In genomic region chr15:57654136-57654845, GRCh38 we compare ENCODE assay signal across 12 cellular contexts. TPM values are rescaled to one million over a fixed set of nuclear protein-coding genes. Genes with fewer than 3 reads are reported as not detected.
DNase-seq lines count a peak whose midpoint lies in the region; ATAC-seq and TF ChIP-seq lines count a peak whose summit lies in the region.
"Had no signal": no experiment of that assay in that cellular context is flagged by ENCODE, and none has a peak within 500 bp of the region (broad histone marks: within the 10 kb centered on the region; RNA-seq: fewer than 3 reads in every experiment).

No MANE protein-coding gene starts in this region.

- no peaks in the 10 kb centered on the region for H3K9me3 Mint-ChIP-seq in endodermal cell
- H3K9me3 Mint-ChIP-seq: CD8-positive, alpha-beta memory T cell; stimulated activated naive CD8-positive, alpha-beta T cell treated with anti-CD3 and anti-CD28 coated beads, Interleukin-15, Interleukin-2, amounts not matched to agents 100 ng/mL and 50 ng/mL, for 24 hours had no signal

- no peaks in the 10 kb centered on the region for H3K4me1 Mint-ChIP-seq in endodermal cell

- no peak for TF ChIP-seq CTCF in gastroesophageal sphincter (IDR thresholded peaks at IDR 0.05)
- no peak for TF ChIP-seq CTCF in endodermal cell (conservative IDR thresholded peaks at IDR 0.05)
- no peak for TF ChIP-seq CTCF in transverse colon (IDR thresholded peaks at IDR 0.05)

- no peak overlapping the region for H3K27ac ChIP-seq in gastroesophageal sphincter
- H3K27ac ChIP-seq in endodermal cell (ENCODE audit: low read depth, low read length), result no peak overlapping the region
- no peak overlapping the region for H3K27ac ChIP-seq in transverse colon

- H3K9me3 ChIP-seq in adipocyte (ENCODE audit: control insufficient read depth, low read length), result no peaks in the 10 kb centered on the region
- H3K9me3 ChIP-seq in gastroesophageal sphincter, result no peaks in the 10 kb centered on the region
- H3K9me3 ChIP-seq in endodermal cell (ENCODE audit: control insufficient read depth, low read length), result no peaks in the 10 kb centered on the region
- no peaks in the 10 kb centered on the region for H3K9me3 ChIP-seq in transverse colon

- ATAC-seq in gastroesophageal sphincter, result peak; percentile 60
- ATAC-seq in sciatic nerve, result peak; percentile 92

- H3K36me3 Mint-ChIP-seq in endodermal cell (ENCODE audit: low read depth), result no peaks in the 10 kb centered on the region
- H3K36me3 Mint-ChIP-seq: CD8-positive, alpha-beta memory T cell had no signal

- in situ Hi-C loops in transverse colon (cut with MboI; ENCODE audit: low pct_ligation_motif_present in 1 of 4, low pct_unique_long_range_greater_than_20kb in 1 of 4, low sequenced_read_pairs in 3 of 4), result loop anchor here in 3 of 4 donors (25.0 kb wide), 2 partner anchors 208 to 408 kb away; partner anchors contain the start of gene ALDH1A2 (in 1 of the 3)

- TF ChIP-seq POLR2A in gastroesophageal sphincter (IDR thresholded peaks at IDR 0.05) (no peak), transverse colon (IDR thresholded peaks at IDR 0.05) (no peak)

- H3K9ac ChIP-seq in adipocyte (ENCODE audit: low read length) (peak overlapping the region; percentile 18), endodermal cell (ENCODE audit: extremely low read depth, low read length, poor library complexity, severe bottlenecking) (no peak overlapping the region)

- H3K36me3 ChIP-seq in adipocyte (ENCODE audit: control insufficient read depth, insufficient read depth, low read length, severe bottlenecking) (no peaks in the 10 kb centered on the region), gastroesophageal sphincter (peaks cover 0 to 17% of the 10 kb centered on the region in 2 donors), endodermal cell (ENCODE audit: control insufficient read depth, insufficient read depth, low read length) (no peaks in the 10 kb centered on the region), transverse colon (no peaks in the 10 kb centered on the region)

- H3K27ac Mint-ChIP-seq in endodermal cell, result no peak overlapping the region
- H3K27ac Mint-ChIP-seq: CD8-positive, alpha-beta memory T cell; stimulated activated naive CD8-positive, alpha-beta T cell treated with anti-CD3 and anti-CD28 coated beads, Interleukin-15, Interleukin-2, amounts not matched to agents 100 ng/mL and 50 ng/mL, for 24 hours had no signal

- peak; percentile 43 for DNase-seq in EL
- DNase-seq in adipocyte (ENCODE audit: low read depth), result peak; percentile 88
- no peak for DNase-seq in sciatic nerve (ENCODE audit: low spot score)
- DNase-seq in endodermal cell, result no peak
- no peak for DNase-seq in transverse colon
- no peak for DNase-seq in GM19240 (ENCODE audit: insufficient read length, low spot score)
- DNase-seq in RKO (ENCODE audit: low spot score), result no peak
- DNase-seq: CD8-positive, alpha-beta memory T cell; NCI-H1436 treated with DMSO at 0.1 percent for 48 hours; NCI-H82 had no signal

- no peaks in the 10 kb centered on the region for H3K27me3 ChIP-seq in adipocyte (replicated peaks; ENCODE audit: control insufficient read depth, insufficient read depth, low read length)
- H3K27me3 ChIP-seq in gastroesophageal sphincter, result no peaks in the 10 kb centered on the region
- H3K27me3 ChIP-seq in endodermal cell (ENCODE audit: control insufficient read depth, insufficient read depth, low read length, poor library complexity, severe bottlenecking), result peaks cover 24% of the 10 kb centered on the region
- no peaks in the 10 kb centered on the region for H3K27me3 ChIP-seq in transverse colon

- TF ChIP-seq EP300 in gastroesophageal sphincter (IDR thresholded peaks at IDR 0.05) (no peak), transverse colon (IDR thresholded peaks at IDR 0.05; ENCODE audit: low read depth) (no peak)

- 75 to 78% methylated on average over 5 of the region's 5 CpGs for WGBS in gastroesophageal sphincter (ENCODE audit: low coverage in 1 of 2), 2 donors
- WGBS in endodermal cell (ENCODE audit: insufficient coverage in 1 of 2, insufficient read length in 1 of 2), 2 experiments, result 90% methylated on average over 2 to 5 of the region's 5 CpGs
- 85 to 92% methylated on average over 5 of the region's 5 CpGs for WGBS in transverse colon (ENCODE audit: low coverage in 1 of 2), 2 donors

- H3K4me3 Mint-ChIP-seq in endodermal cell, result no peak overlapping the region
- H3K4me3 Mint-ChIP-seq: CD8-positive, alpha-beta memory T cell; stimulated activated naive CD8-positive, alpha-beta T cell treated with anti-CD3 and anti-CD28 coated beads, Interleukin-15, Interleukin-2, amounts not matched to agents 100 ng/mL and 50 ng/mL, for 24 hours had no signal

- intact Hi-C loops in sciatic nerve (cut with DNase I) (no loop called here), transverse colon (cut with DNase I; ENCODE audit: low total_unique reads) (no loop called here)

- H3K4me3 ChIP-seq in adipocyte (ENCODE audit: low read length), result peak overlapping the region; percentile 55
- no peak overlapping the region for H3K4me3 ChIP-seq in gastroesophageal sphincter
- H3K4me3 ChIP-seq in endodermal cell (ENCODE audit: low read length), result no peak overlapping the region
- H3K4me3 ChIP-seq in transverse colon, result no peak overlapping the region

- H3K27me3 Mint-ChIP-seq in endodermal cell (ENCODE audit: insufficient read depth), result peaks cover 2% of the 10 kb centered on the region

- H3K4me1 ChIP-seq in adipocyte (ENCODE audit: control insufficient read depth, insufficient read depth, low read length) (peaks cover 23% of the 10 kb centered on the region), gastroesophageal sphincter (no peaks in the 10 kb centered on the region), endodermal cell (ENCODE audit: control insufficient read depth, insufficient read depth, low read length) (no peaks in the 10 kb centered on the region), transverse colon (no peaks in the 10 kb centered on the region)

RNA-seq across cellular contexts. Expression of gene POLR2M, which starts 52.2 kb away (rescaled TPM):
- total RNA-seq in gastroesophageal sphincter (10 to 100 TPM; 47.3 to 80.5 (median 59.0) TPM), sciatic nerve (78.3 TPM), endodermal cell (10 to 100 TPM; 58.2 to 62.6 TPM), transverse colon (100 to 1,000 TPM in 1 of 4 donors, 10 to 100 TPM in 3; 18.5 to 159 (median 42.2) TPM)
- polyA plus RNA-seq in endodermal cell (2013, experiment 1 of 2), result 39.1 TPM
- polyA plus RNA-seq in endodermal cell (2013, experiment 2 of 2), result 34.7 TPM

Comparison
In these comparisons a context has a peak if more than half of its experiments do, and no peak if none do; other contexts are left out.
1. DNase-seq: peak in EL (single experiment) and adipocyte (single experiment); none in sciatic nerve (single experiment), endodermal cell (single experiment), transverse colon (single experiment), GM19240 (single experiment) and RKO (single experiment).